In the genomic region with DNA sequence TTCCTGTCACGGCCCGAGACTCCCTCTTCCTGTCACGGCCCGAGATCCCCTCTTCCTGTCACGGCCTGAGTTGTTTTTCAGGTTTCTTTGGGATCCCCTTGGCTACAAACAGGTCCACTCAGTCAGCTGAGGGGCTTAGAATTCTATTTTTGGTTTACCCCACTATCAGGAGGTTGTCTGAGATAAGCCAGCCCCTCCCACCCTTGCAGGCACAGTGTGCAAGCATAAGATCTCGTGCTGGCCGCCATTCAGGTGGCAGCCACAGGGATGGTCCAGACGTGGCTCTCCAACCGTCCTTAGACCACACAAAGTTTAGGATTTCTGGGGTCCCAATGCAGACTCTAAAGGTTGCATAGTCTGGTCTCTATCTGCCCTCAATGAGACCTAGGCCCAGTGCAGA, we compare ENCODE assay signal across 7 cellular contexts.
DNase-seq lines count a peak whose midpoint lies in the region; ATAC-seq and TF ChIP-seq lines count a peak whose summit lies in the region.
"Not testable (repeated sequence)": the region's sequence is repeated elsewhere in the genome, so short reads cannot be mapped to it uniquely, and the experiment has no call there.

No MANE protein-coding gene starts in this region.

- POLR2A ChIA-PET in activated CD4-positive, alpha-beta memory T cell treated with anti-CD3 and anti-CD28 coated beads, Interleukin-2, amount 10 ng/mL, durations not matched to agents 7 days and 5 days (lab: Charles Lee), result not testable (repeated sequence)

- not testable (repeated sequence) for TF ChIP-seq CTCF in spleen (IDR thresholded peaks at IDR 0.05 in 8 of 11, conservative IDR thresholded peaks at IDR 0.05 in 3 of 11)

- CTCF ChIA-PET in activated CD4-positive, alpha-beta memory T cell treated with anti-CD3 and anti-CD28 coated beads, Interleukin-2, amount 10 ng/mL, durations not matched to agents 7 days and 5 days (lab: Charles Lee), result not testable (repeated sequence)

- not testable (repeated sequence) for H3K4me1 Mint-ChIP-seq in CD4-positive, CD25-positive, alpha-beta regulatory T cell; T-helper 1 cell treated with Interleukin-12 subunit alpha and Interleukin-12 subunit beta and Interleukin-4 antibody, amounts not matched to agents 30 μg/mL and 1 μg/mL, for 36 hours (ENCODE audit: low read depth); activated CD4-positive, alpha-beta memory T cell treated with anti-CD3 and anti-CD28 coated beads, Interleukin-2, amount 10 ng/mL, durations not matched to agents 7 days and 5 days; activated naive CD8-positive, alpha-beta T cell treated with anti-CD3 and anti-CD28 coated beads, Interleukin-2, amount 50 U/mL, for 24 hours; effector memory CD8-positive, alpha-beta T cell (ENCODE audit: low read depth in 2 of 2)

- H3K36me3 Mint-ChIP-seq in CD4-positive, CD25-positive, alpha-beta regulatory T cell; T-helper 1 cell treated with Interleukin-12 subunit alpha and Interleukin-12 subunit beta and Interleukin-4 antibody, amounts not matched to agents 30 μg/mL and 1 μg/mL, for 36 hours (ENCODE audit: low read depth); activated CD4-positive, alpha-beta memory T cell treated with anti-CD3 and anti-CD28 coated beads, Interleukin-2, amount 10 ng/mL, durations not matched to agents 7 days and 5 days (ENCODE audit: low read depth); activated naive CD8-positive, alpha-beta T cell treated with anti-CD3 and anti-CD28 coated beads, Interleukin-2, amount 50 U/mL, for 24 hours (ENCODE audit: low read depth); effector memory CD8-positive, alpha-beta T cell (ENCODE audit: insufficient read depth): not testable (repeated sequence)

- in situ Hi-C loops in KBM-7 (cut with MboI; ENCODE audit: low pct_unique_long_range_greater_than_20kb, low sequenced_read_pairs), result not testable (repeated sequence)

- not testable (repeated sequence) for H3K4me3 ChIP-seq in CD4-positive, CD25-positive, alpha-beta regulatory T cell (ENCODE audit: low read depth, low read length); spleen

- peak overlapping the region in 1 of 3 donors; percentile 66 for H3K27ac Mint-ChIP-seq in CD4-positive, CD25-positive, alpha-beta regulatory T cell
- peak overlapping the region; percentile 83 for H3K27ac Mint-ChIP-seq in T-helper 1 cell treated with Interleukin-12 subunit alpha and Interleukin-12 subunit beta and Interleukin-4 antibody, amounts not matched to agents 30 μg/mL and 1 μg/mL, for 36 hours
- H3K27ac Mint-ChIP-seq in activated CD4-positive, alpha-beta memory T cell treated with anti-CD3 and anti-CD28 coated beads, Interleukin-2, amount 10 ng/mL, durations not matched to agents 7 days and 5 days, result peak overlapping the region; percentile 64
- peak overlapping the region; percentile 68 for H3K27ac Mint-ChIP-seq in activated naive CD8-positive, alpha-beta T cell treated with anti-CD3 and anti-CD28 coated beads, Interleukin-2, amount 50 U/mL, for 24 hours
- peak overlapping the region; percentile 51 to 90 for H3K27ac Mint-ChIP-seq in effector memory CD8-positive, alpha-beta T cell

- not testable (repeated sequence) for H3K27me3 Mint-ChIP-seq in CD4-positive, CD25-positive, alpha-beta regulatory T cell; T-helper 1 cell treated with Interleukin-12 subunit alpha and Interleukin-12 subunit beta and Interleukin-4 antibody, amounts not matched to agents 30 μg/mL and 1 μg/mL, for 36 hours (ENCODE audit: low read depth); activated CD4-positive, alpha-beta memory T cell treated with anti-CD3 and anti-CD28 coated beads, Interleukin-2, amount 10 ng/mL, durations not matched to agents 7 days and 5 days; activated naive CD8-positive, alpha-beta T cell treated with anti-CD3 and anti-CD28 coated beads, Interleukin-2, amount 50 U/mL, for 24 hours; effector memory CD8-positive, alpha-beta T cell

- WGBS in spleen, 5 donors, result 19 to 63% (median 47%) methylated on average over 5 to 9 of the region's 9 CpGs; no CpG with 5 or more reads in 1 of the 5 donors

- not testable (repeated sequence) for H3K27me3 ChIP-seq in CD4-positive, CD25-positive, alpha-beta regulatory T cell (ENCODE audit: control insufficient read depth, insufficient read depth, low read length); spleen (replicated peaks in 1 of 7)

- peak overlapping the region; percentile 60 for H3K27ac ChIP-seq in CD4-positive, CD25-positive, alpha-beta regulatory T cell (ENCODE audit: insufficient read depth, low read length, poor library complexity, severe bottlenecking)
- peak overlapping the region in 4 of 8 donors; percentile 21 to 46 (median 34) for H3K27ac ChIP-seq in spleen

- DNase-seq in CD4-positive, CD25-positive, alpha-beta regulatory T cell, result peak in 1 of 3 donors; percentile 13
- DNase-seq in KBM-7 (peak; percentile 8), spleen (peak; percentile 55)
- not testable (repeated sequence) for DNase-seq in activated CD4-positive, alpha-beta memory T cell treated with anti-CD3 and anti-CD28 coated beads, Interleukin-2, amount 10 ng/mL, durations not matched to agents 7 days and 5 days; activated naive CD8-positive, alpha-beta T cell treated with anti-CD3 and anti-CD28 coated beads, Interleukin-2, amount 50 U/mL, for 24 hours
- peak in 1 of 3 experiments; percentile 2 for DNase-seq in effector memory CD8-positive, alpha-beta T cell

- not testable (repeated sequence) for H3K9me3 Mint-ChIP-seq in CD4-positive, CD25-positive, alpha-beta regulatory T cell; T-helper 1 cell treated with Interleukin-12 subunit alpha and Interleukin-12 subunit beta and Interleukin-4 antibody, amounts not matched to agents 30 μg/mL and 1 μg/mL, for 36 hours; activated CD4-positive, alpha-beta memory T cell treated with anti-CD3 and anti-CD28 coated beads, Interleukin-2, amount 10 ng/mL, durations not matched to agents 7 days and 5 days; activated naive CD8-positive, alpha-beta T cell treated with anti-CD3 and anti-CD28 coated beads, Interleukin-2, amount 50 U/mL, for 24 hours; effector memory CD8-positive, alpha-beta T cell

- not testable (repeated sequence) for H3K9me3 ChIP-seq in CD4-positive, CD25-positive, alpha-beta regulatory T cell (ENCODE audit: control insufficient read depth in 2 of 2, low read length in 2 of 2); spleen

- ATAC-seq in CD4-positive, CD25-positive, alpha-beta regulatory T cell (ENCODE audit: low read depth in 2 of 2), result peak in 1 of 2 donors; percentile 39
- ATAC-seq in activated naive CD8-positive, alpha-beta T cell treated with anti-CD3 and anti-CD28 coated beads, Interleukin-2, amount 50 U/mL, for 24 hours; effector memory CD8-positive, alpha-beta T cell (replicated peaks): not testable (repeated sequence)

- not testable (repeated sequence) for H3K36me3 ChIP-seq in CD4-positive, CD25-positive, alpha-beta regulatory T cell (ENCODE audit: control insufficient read depth, insufficient read depth, low read length); spleen

- not testable (repeated sequence) for TF ChIP-seq POLR2A in spleen (IDR thresholded peaks at IDR 0.05)

- intact Hi-C loops in spleen (cut with DNase I; ENCODE audit: low total_unique reads), result not testable (repeated sequence)

- not testable (repeated sequence) for H3K4me1 ChIP-seq in CD4-positive, CD25-positive, alpha-beta regulatory T cell (ENCODE audit: control insufficient read depth, insufficient read depth, low read length, poor library complexity, severe bottlenecking); spleen

- not testable (repeated sequence) for H3K4me3 Mint-ChIP-seq in CD4-positive, CD25-positive, alpha-beta regulatory T cell; T-helper 1 cell treated with Interleukin-12 subunit alpha and Interleukin-12 subunit beta and Interleukin-4 antibody, amounts not matched to agents 30 μg/mL and 1 μg/mL, for 36 hours; activated CD4-positive, alpha-beta memory T cell treated with anti-CD3 and anti-CD28 coated beads, Interleukin-2, amount 10 ng/mL, durations not matched to agents 7 days and 5 days; activated naive CD8-positive, alpha-beta T cell treated with anti-CD3 and anti-CD28 coated beads, Interleukin-2, amount 50 U/mL, for 24 hours; effector memory CD8-positive, alpha-beta T cell
